In the genomic region with DNA sequence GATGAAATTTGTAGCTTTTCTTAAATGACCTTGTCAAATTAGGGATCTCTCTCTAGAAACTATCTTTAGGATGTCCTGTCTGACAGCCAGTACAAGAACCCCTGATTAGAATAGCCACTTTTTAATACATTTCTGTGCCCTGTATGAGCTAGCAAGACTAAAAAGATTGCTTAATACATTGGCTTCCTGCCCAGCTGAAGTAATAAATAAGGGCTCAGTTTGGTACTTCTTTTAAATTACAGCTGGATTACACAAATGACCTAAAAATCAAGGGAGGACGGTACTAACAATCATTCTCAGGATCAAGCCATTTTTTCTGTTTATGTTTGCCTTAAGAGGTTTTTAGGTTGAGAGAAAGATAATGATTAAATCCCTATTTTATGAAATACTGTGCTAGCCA, we compare ENCODE assay signal across 14 cellular contexts. TPM values are rescaled to one million over a fixed set of nuclear protein-coding genes. Genes with fewer than 3 reads are reported as not detected.
DNase-seq lines count a peak whose midpoint lies in the region; ATAC-seq and TF ChIP-seq lines count a peak whose summit lies in the region.
"Had no signal": no experiment of that assay in that cellular context is flagged by ENCODE, and none has a peak within 500 bp of the region (broad histone marks: within the 10 kb centered on the region; RNA-seq: fewer than 3 reads in every experiment).

No MANE protein-coding gene starts in this region.

- intact Hi-C loops in upper lobe of right lung (cut with DNase I), result no loop called here

- TF ChIP-seq CTCF in upper lobe of right lung (IDR thresholded peaks at IDR 0.05), result no peak
- TF ChIP-seq CTCF in MM.1S (IDR thresholded peaks at IDR 0.05; ENCODE audit: low read length), result no peak

- H3K9me2 ChIP-seq in MM.1S (replicated peaks; ENCODE audit: insufficient read depth, low read length), result no peaks in the 10 kb centered on the region

- no peak overlapping the region for H2AFZ ChIP-seq in MM.1S (ENCODE audit: low read length)

- no peak overlapping the region for H3K4me2 ChIP-seq in MM.1S (ENCODE audit: low read depth, low read length)

- ATAC-seq in upper lobe of right lung (no peak), HG02571 (IDR thresholded peaks at IDR 0.05; ENCODE audit: unreplicated experiment) (no peak)
- ATAC-seq: activated naive CD4-positive, alpha-beta T cell treated with anti-CD3 and anti-CD28 coated beads, Interleukin-2, amount 50 U/mL, for 72 hours had no signal

- H4K20me1 ChIP-seq in MM.1S (ENCODE audit: insufficient read depth, low read length), result no peaks in the 10 kb centered on the region

- H3K4me1 ChIP-seq in upper lobe of right lung, result no peaks in the 10 kb centered on the region
- H3K4me1 ChIP-seq in MM.1S (ENCODE audit: low read length), result no peaks in the 10 kb centered on the region

- H3K9ac ChIP-seq in MM.1S (ENCODE audit: low read length), result no peak overlapping the region

- peak; percentile 29 for DNase-seq in COLO829 (ENCODE audit: low spot score)
- peak; percentile 10 for DNase-seq in HT1080 (ENCODE audit: low read depth)
- DNase-seq in amniotic epithelial cell (ENCODE audit: low read depth), result peak; percentile 92
- peak; percentile 20 for DNase-seq in kidney tubule cell (ENCODE audit: low spot score)
- no peak for DNase-seq in upper lobe of right lung
- no peak for DNase-seq in stimulated activated CD4-positive, alpha-beta T cell treated with anti-CD3 and anti-CD28 coated beads, Interleukin-1b, Interleukin-23, amount 100 ng/mL, for 48 hours
- DNase-seq in MM.1S, result no peak
- DNase-seq: activated CD4-positive, alpha-beta T cell treated with anti-CD3 and anti-CD28 coated beads for 48 hours; GOT3; NCI-H146; SHP77 treated with DMSO at 0.1 percent for 48 hours had no signal

- H3F3A ChIP-seq in MM.1S (ENCODE audit: insufficient read depth, low read length), result no peaks in the 10 kb centered on the region

- no peak overlapping the region for H3K27ac ChIP-seq in upper lobe of right lung
- H3K27ac ChIP-seq in MM.1S (ENCODE audit: low read length), result no peak overlapping the region

- no peak overlapping the region for H3K4me3 ChIP-seq in upper lobe of right lung
- no peak overlapping the region for H3K4me3 ChIP-seq in MM.1S (ENCODE audit: low read length)
- H3K4me3 ChIP-seq: lung had no signal

- H3K36me3 ChIP-seq in upper lobe of right lung, result no peaks in the 10 kb centered on the region
- no peaks in the 10 kb centered on the region for H3K36me3 ChIP-seq in MM.1S (replicated peaks; ENCODE audit: insufficient read depth, low read length)

- H3K79me2 ChIP-seq in MM.1S (ENCODE audit: low read length), result no peaks in the 10 kb centered on the region

- H3K9me3 ChIP-seq in upper lobe of right lung (no peaks in the 10 kb centered on the region), MM.1S (replicated peaks; ENCODE audit: insufficient read depth, low read length) (no peaks in the 10 kb centered on the region)

- H3K27me3 ChIP-seq in upper lobe of right lung (no peaks in the 10 kb centered on the region), MM.1S (replicated peaks; ENCODE audit: insufficient read depth, low read length) (no peaks in the 10 kb centered on the region)

RNA-seq across cellular contexts. Expression of a gene that starts 11.6 kb away (rescaled TPM):
- total RNA-seq in HT1080 (2014; rRNA removed; shearing (Covaris generic)), result 167 and 172 TPM in 2 replicates
- polyA plus RNA-seq in HT1080 (2015; cell fraction: cytosol; rRNA removed), result 187 and 231 TPM in 2 replicates
- polyA plus RNA-seq in HT1080 (2015; cell fraction: nucleus; rRNA removed), result 125 and 152 TPM in 2 replicates
- total RNA-seq in upper lobe of right lung, result 50.2 TPM

Comparison
In these comparisons a context has a peak if more than half of its experiments do, and no peak if none do; other contexts are left out.
1. DNase-seq: peak in COLO829 (single experiment), HT1080 (single experiment), amniotic epithelial cell (single experiment) and kidney tubule cell (single experiment); none in upper lobe of right lung (single experiment), stimulated activated CD4-positive, alpha-beta T cell treated with anti-CD3 and anti-CD28 coated beads, Interleukin-1b, Interleukin-23, amount 100 ng/mL, for 48 hours (single experiment) and MM.1S (single experiment).